ENCODE assay signal across 1 cellular context in the genomic region with DNA sequence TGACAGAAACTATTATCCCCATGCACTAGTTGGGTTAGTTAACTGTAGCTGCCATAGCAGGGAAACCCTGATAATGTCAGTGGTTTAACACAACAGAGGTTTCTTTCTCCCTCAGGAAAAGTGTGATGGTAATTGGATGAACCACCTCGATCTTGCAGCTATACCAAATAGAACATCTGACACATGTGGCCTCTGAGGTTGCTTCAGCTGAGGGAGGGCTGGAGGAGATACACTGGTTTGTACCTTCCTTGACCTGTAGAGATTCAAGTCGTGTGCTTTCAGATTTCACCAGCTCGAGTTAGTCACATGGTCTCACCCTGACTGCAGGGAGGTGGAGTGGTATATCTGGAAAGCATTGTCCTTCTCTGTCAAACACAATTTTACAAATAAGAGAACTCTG.
TF ChIP-seq lines count a peak whose summit lies in the region.

No MANE protein-coding gene starts in this region.

TF ChIP-seq in H1, 55 proteins besides CTCF, POLR2A, EP300 and RAD21:
- TF ChIP-seq SP1 (IDR thresholded peaks at IDR 0.05; ENCODE audit: low read depth, low read length): no peak
- no peak for TF ChIP-seq FOSL1 (IDR thresholded peaks at IDR 0.05; ENCODE audit: insufficient read depth, low read depth, low read length)
- TF ChIP-seq CBX5 (IDR thresholded peaks at IDR 0.05; ENCODE audit: low read depth, low read length): no peak
- TF ChIP-seq NANOG (IDR thresholded peaks at IDR 0.05; ENCODE audit: insufficient read depth, low read depth, low read length, poor library complexity, severe bottlenecking): no peak
- TF ChIP-seq RFX5 (IDR thresholded peaks at IDR 0.05; ENCODE audit: borderline replicate concordance, low read depth, low read length): no peak
